Comparison of ENCODE assay signal across 10 cellular contexts in the genomic region with DNA sequence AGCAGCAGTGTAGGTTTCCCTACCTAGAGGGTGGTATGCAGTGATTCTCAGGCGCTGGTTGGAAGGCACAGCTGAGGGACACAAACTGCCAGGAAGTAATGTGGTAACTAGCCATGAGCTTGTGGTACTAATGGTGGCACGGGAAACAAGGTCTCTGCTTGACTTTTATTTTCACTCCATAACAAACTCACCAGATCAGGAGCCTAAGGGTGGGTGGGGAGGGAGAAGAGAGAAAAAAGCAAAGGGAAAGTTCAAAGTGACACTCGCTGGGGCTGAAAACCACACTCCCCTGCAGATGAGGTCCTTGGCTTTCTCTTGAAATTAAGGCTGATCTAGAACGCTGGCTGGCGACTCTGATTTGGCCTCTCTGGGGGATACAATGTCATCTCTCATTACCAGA. TPM values are rescaled to one million over a fixed set of nuclear protein-coding genes. Genes with fewer than 3 reads are reported as not detected.
A peak's percentile ranks its signal among the peaks of the same experiment; 100 is the strongest.
DNase-seq lines count a peak whose midpoint lies in the region; ATAC-seq, FAIRE-seq and TF ChIP-seq lines count a peak whose summit lies in the region.
"Had no signal": no experiment of that assay in that cellular context is flagged by ENCODE, and none has a peak within 500 bp of the region (broad histone marks: within the 10 kb centered on the region; RNA-seq: fewer than 3 reads in every experiment).

No MANE protein-coding gene starts in this region.

- H3K9me3 ChIP-seq in heart right ventricle (no peaks in the 10 kb centered on the region), ascending aorta (no peaks in the 10 kb centered on the region), subcutaneous abdominal adipose tissue (ENCODE audit: control insufficient read depth in 5 of 5, low read length in 5 of 5) (no peaks in the 10 kb centered on the region), HepG2 (ENCODE audit: low read length) (no peaks in the 10 kb centered on the region), adrenal gland (replicated peaks in 1 of 3) (no peaks in the 10 kb centered on the region)

- WGBS in heart right ventricle, 2 donors = 57 to 61% methylated on average over 5 of the region's 5 CpGs
- 93% methylated on average over 5 of the region's 5 CpGs for whole genome bisulfite sequencing in HepG2 (ENCODE audit: low lambda C conversion rate)
- 62 to 71% (median 67%) methylated on average over 5 of the region's 5 CpGs for WGBS in adrenal gland, 4 donors

- 0 out of 2 replicates have a peak, but pooled peaks cover 3% of the 10 kb centered on the region for H4K20me1 ChIP-seq in HepG2 (ENCODE audit: insufficient read depth, low read length)

- H3K4me3 ChIP-seq in heart right ventricle = no peak overlapping the region
- H3K4me3 ChIP-seq in ascending aorta = no peak overlapping the region
- H3K4me3 ChIP-seq in subcutaneous abdominal adipose tissue (ENCODE audit: low read depth in 1 of 5, low read length in 5 of 5) = no peak overlapping the region
- no peak overlapping the region for H3K4me3 ChIP-seq in HepG2 (replicated peaks in 1 of 3; ENCODE audit: insufficient read depth in 1 of 3, low read depth in 2 of 3, low read length in 3 of 3)
- H3K4me3 ChIP-seq in adrenal gland = no peak overlapping the region

- BruUV-seq in HepG2 (replicated peaks; lab: Mats Ljungman, UMichigan) = no TSS peak

- ATAC-seq in heart right ventricle (peak in 3 of 8 donors; percentile 31 to 53 (median 31)), Right ventricle myocardium superior (ENCODE audit: poor library complexity) (no peak), HG02885 (IDR thresholded peaks at IDR 0.05; ENCODE audit: poor library complexity, unreplicated experiment) (peak; percentile 69), HepG2 (no peak), HG03439 (IDR thresholded peaks at IDR 0.05; ENCODE audit: unreplicated experiment) (no peak)

- H3K4me1 ChIP-seq in heart right ventricle = peaks cover 0 to 52% (median 20%) of the 10 kb centered on the region in 9 donors
- peaks cover 0 to 5% of the 10 kb centered on the region in 2 donors for H3K4me1 ChIP-seq in ascending aorta
- peaks cover 2 to 22% (median 12%) of the 10 kb centered on the region in 5 donors for H3K4me1 ChIP-seq in subcutaneous abdominal adipose tissue (ENCODE audit: control insufficient read depth in 5 of 5, insufficient read depth in 5 of 5, low read length in 5 of 5)
- H3K4me1 ChIP-seq in HepG2 (ENCODE audit: insufficient read depth, low read length) = no peaks in the 10 kb centered on the region
- H3K4me1 ChIP-seq in adrenal gland (replicated peaks in 1 of 2) = peaks cover 0 to 13% of the 10 kb centered on the region in 2 donors

- DNase-seq in heart right ventricle = no peak
- DNase-seq in Right ventricle myocardium superior = no peak
- DNase-seq in ascending aorta (ENCODE audit: low spot score in 2 of 2) = no peak
- DNase-seq in HepG2 (ENCODE audit: low spot score) = no peak
- no peak for DNase-seq in adrenal gland
- DNase-seq: amniotic stem cell, erythroblast had no signal

- TF ChIP-seq RAD21 in HepG2 (CRISPR knock-in tag; IDR thresholded peaks at IDR 0.05) = no peak

- H3K27me3 ChIP-seq in heart right ventricle (no peaks in the 10 kb centered on the region), ascending aorta (no peaks in the 10 kb centered on the region), subcutaneous abdominal adipose tissue (ENCODE audit: control insufficient read depth in 5 of 5, insufficient read depth in 4 of 5, low read length in 5 of 5) (no peaks in the 10 kb centered on the region), HepG2 (ENCODE audit: control insufficient read depth in 1 of 2, insufficient read depth in 2 of 2, low read length in 2 of 2) (no peaks in the 10 kb centered on the region), adrenal gland (no peaks in the 10 kb centered on the region)

- H3K27ac ChIP-seq in heart right ventricle = peak overlapping the region; percentile 17 to 74 (median 60)
- peak overlapping the region; percentile 45 to 48 for H3K27ac ChIP-seq in ascending aorta
- H3K27ac ChIP-seq in subcutaneous abdominal adipose tissue (ENCODE audit: low read depth, low read length) = peak overlapping the region; percentile 19
- no peak overlapping the region for H3K27ac ChIP-seq in HepG2 (ENCODE audit: extremely low read length, insufficient read depth, low read length)
- H3K27ac ChIP-seq in adrenal gland = peak overlapping the region in 1 of 5 donors; percentile 33

- peaks cover 0 to 98% (median 19%) of the 10 kb centered on the region in 9 donors for H3K36me3 ChIP-seq in heart right ventricle
- H3K36me3 ChIP-seq in ascending aorta = peaks cover 36 to 74% of the 10 kb centered on the region in 2 donors
- peaks cover 28 to 47% (median 37%) of the 10 kb centered on the region in 5 donors for H3K36me3 ChIP-seq in subcutaneous abdominal adipose tissue (ENCODE audit: control insufficient read depth in 5 of 5, insufficient read depth in 5 of 5, low read length in 5 of 5)
- peaks cover 14 to 48% of the 10 kb centered on the region in 2 experiments for H3K36me3 ChIP-seq in HepG2 (replicated peaks in 1 of 2; ENCODE audit: control insufficient read depth in 1 of 2, insufficient read depth in 2 of 2, low read length in 2 of 2)
- peaks cover 0 to 58% of the 10 kb centered on the region in 2 donors for H3K36me3 ChIP-seq in adrenal gland (replicated peaks in 1 of 2)

- intact Hi-C loops in heart right ventricle (cut with DNase I) (no loop called here), Right ventricle myocardium superior (cut with DNase I) (no loop called here), ascending aorta (cut with DNase I) (no loop called here), HepG2 (cut with micrococcal nuclease; ENCODE audit: unreplicated experiment) (no loop called here), adrenal gland (cut with DNase I) (no loop called here)

- no peak for TF ChIP-seq EP300 in HepG2 (IDR thresholded peaks at IDR 0.05; ENCODE audit: low read depth in 2 of 2, low read length in 2 of 2)
- TF ChIP-seq EP300 in HepG2 (CRISPR knock-in tag; IDR thresholded peaks at IDR 0.05; ENCODE audit: borderline replicate concordance) = no peak

- no peak for FAIRE-seq in HepG2 (lab: Jason Lieb, UNC)

- TF ChIP-seq CTCF in heart right ventricle (IDR thresholded peaks at IDR 0.05) (no peak), ascending aorta (IDR thresholded peaks at IDR 0.05) (no peak), HepG2 (CRISPR knock-in tag; IDR thresholded peaks at IDR 0.05) (no peak), adrenal gland (IDR thresholded peaks at IDR 0.05) (no peak)

- no peak overlapping the region for H2AFZ ChIP-seq in HepG2 (ENCODE audit: low read length)

- POLR2A ChIA-PET in HepG2 (lab: Yijun Ruan, JAX) = no interaction called here

- CTCF ChIA-PET in HepG2 (lab: Yijun Ruan, JAX; ENCODE audit: low intra/inter-chr PET ratio, low total read pairs) = no interaction called here

- no peak for TF ChIP-seq POLR2A in HepG2 (IDR thresholded peaks at IDR 0.05; ENCODE audit: insufficient read depth in 1 of 2, low read depth in 2 of 2, low read length in 2 of 2)
- no peak for TF ChIP-seq POLR2A in adrenal gland (IDR thresholded peaks at IDR 0.05)

- in situ Hi-C loops in HepG2 (cut with HindIII; ENCODE audit: extremely low pct_ligation_motif_present, low pct_unique_long_range_greater_than_20kb) = loop anchor here (25.0 kb wide), 1 partner anchor 876 kb away; the partner anchor contains the start of gene FJX1

- no peak overlapping the region for H3K9ac ChIP-seq in subcutaneous abdominal adipose tissue (ENCODE audit: low read length in 5 of 5)
- H3K9ac ChIP-seq in HepG2 (ENCODE audit: insufficient read depth, low read depth, low read length) = no peak overlapping the region

- no peak overlapping the region for H3K4me2 ChIP-seq in HepG2 (ENCODE audit: low read depth, low read length)

- no peaks in the 10 kb centered on the region for H3K79me2 ChIP-seq in HepG2 (ENCODE audit: insufficient read depth, low read length)

TF ChIP-seq in HepG2, 621 proteins besides CTCF, POLR2A, EP300 and RAD21 (continues in another document):
- no peak for TF ChIP-seq RBFOX2 (IDR thresholded peaks at IDR 0.05; ENCODE audit: low read depth, low read length)

RNA-seq across cellular contexts. Expression of gene TRAF6, which starts 22.0 kb away (rescaled TPM):
- total RNA-seq in heart right ventricle (10 to 100 TPM; 11.5 to 18.2 (median 13.4) TPM), Right ventricle myocardium superior (11.1 TPM), ascending aorta (4.8 TPM), HepG2 (2016; rRNA removed; fragmentation: Illumina TruSeq; extraction: Trizol) (5.9 and 6.5 TPM in 2 replicates), adrenal gland (10 to 100 TPM; 11.6 to 18.5 (median 17.2) TPM)
- polyA plus RNA-seq in heart right ventricle (1 to 10 TPM; 3.0 to 3.7 TPM), HepG2 (2011; rRNA removed) (3.3 and 3.8 TPM in 2 replicates), adrenal gland (10 to 100 TPM in 1 of 3 donors, 1 to 10 TPM in 2; 2.3 to 11.4 (median 2.7) TPM)
- 0.97 and 1.5 TPM in 2 replicates for total RNA-seq in HepG2 (2016; cell fraction: cytosol; rRNA removed; fragmentation: Illumina TruSeq; extraction: Trizol; ENCODE audit: low read depth)
- 6.1 and 8.4 TPM in 2 replicates for total RNA-seq in HepG2 (2016; cell fraction: insoluble cytoplasmic fraction; rRNA removed; fragmentation: Illumina TruSeq; extraction: Trizol)
- total RNA-seq in HepG2 (2016; cell fraction: membrane; rRNA removed; fragmentation: Illumina TruSeq; extraction: Trizol) = 2.9 and 3.1 TPM in 2 replicates
- total RNA-seq in HepG2 (2016; cell fraction: nucleus; rRNA removed; fragmentation: Illumina TruSeq; extraction: Trizol) = 7.3 and 7.7 TPM in 2 replicates
- polyA plus RNA-seq in HepG2 (2011; cell fraction: cytosol; rRNA removed) = 1.7 and 3.2 TPM in 2 replicates
- polyA plus RNA-seq in HepG2 (2011; cell fraction: nucleus; rRNA removed) = 3.8 and 4.1 TPM in 2 replicates
- polyA plus RNA-seq in HepG2 (2012) = 3.3 and 3.7 TPM in 2 replicates
- polyA plus RNA-seq in HepG2 (2016; cell fraction: cytosol; fragmentation: Illumina TruSeq; extraction: Trizol; ENCODE audit: low read depth) = 0.31 and 0.53 TPM in 2 replicates
- polyA plus RNA-seq in HepG2 (2016; cell fraction: insoluble cytoplasmic fraction; fragmentation: Illumina TruSeq; extraction: Trizol; ENCODE audit: low read depth) = 5.9 and 6.0 TPM in 2 replicates
- 0.86 and 0.92 TPM in 2 replicates for polyA plus RNA-seq in HepG2 (2016; cell fraction: membrane; fragmentation: Illumina TruSeq; extraction: Trizol; ENCODE audit: low read depth)
- 7.2 and 8.1 TPM in 2 replicates for polyA plus RNA-seq in HepG2 (2016; cell fraction: nucleus; fragmentation: Illumina TruSeq; extraction: Trizol; ENCODE audit: insufficient read depth, low read depth)
- 6.7 and 13.1 TPM in 2 replicates for polyA minus RNA-seq in HepG2 (2011; rRNA and poly(A)+ RNA removed; ENCODE audit: low replicate concordance)
- 2.2 and 4.3 TPM in 2 replicates for polyA minus RNA-seq in HepG2 (2011; cell fraction: cytosol; rRNA and poly(A)+ RNA removed)
- 15.3 and 18.3 TPM in 2 replicates for polyA minus RNA-seq in HepG2 (2011; cell fraction: nucleus; rRNA and poly(A)+ RNA removed)
